In the genomic region with DNA sequence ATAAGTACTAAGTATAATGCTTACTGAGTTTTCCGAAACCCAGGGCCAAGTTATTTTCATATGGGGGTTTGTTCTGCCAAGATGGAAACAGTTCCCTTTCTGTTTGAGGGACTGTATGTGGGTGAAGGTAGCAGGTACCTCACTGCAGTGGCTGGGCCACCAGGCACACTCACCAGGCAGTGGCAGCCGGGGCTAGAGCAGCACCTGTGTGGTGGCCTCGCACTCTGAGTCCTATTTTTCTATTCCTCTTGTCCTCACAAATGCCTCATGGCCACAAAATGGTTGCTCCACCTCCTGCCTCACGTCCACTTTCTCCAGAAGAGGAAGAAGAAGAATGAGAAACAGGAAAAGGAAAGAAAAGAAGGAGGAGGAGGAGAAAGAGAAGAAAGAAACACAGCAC, we compare ENCODE assay signal across 15 cellular contexts.
DNase-seq lines count a peak whose midpoint lies in the region; ATAC-seq and TF ChIP-seq lines count a peak whose summit lies in the region.
"Had no signal": no experiment of that assay in that cellular context is flagged by ENCODE, and none has a peak within 500 bp of the region (broad histone marks: within the 10 kb centered on the region; RNA-seq: fewer than 3 reads in every experiment).

No MANE protein-coding gene starts in this region.

- H3K27ac Mint-ChIP-seq in activated naive CD4-positive, alpha-beta T cell treated with anti-CD3 and anti-CD28 coated beads, Interleukin-2, amount 50 U/mL, for 72 hours, result no peak overlapping the region
- no peak overlapping the region for H3K27ac Mint-ChIP-seq in stimulated activated naive CD8-positive, alpha-beta T cell treated with anti-CD3 and anti-CD28 coated beads, Interleukin-15, amount 100 ng/mL, for 72 hours
- H3K27ac Mint-ChIP-seq: CD4-positive, alpha-beta T cell; H9 had no signal

- 57 to 76% (median 67%) methylated on average over 4 of the region's 4 CpGs for WGBS in spleen, 5 donors

- H3K36me3 Mint-ChIP-seq in activated naive CD4-positive, alpha-beta T cell treated with anti-CD3 and anti-CD28 coated beads, Interleukin-2, amount 50 U/mL, for 72 hours, result no peaks in the 10 kb centered on the region

- H3K4me3 ChIP-seq in spleen, result no peak overlapping the region
- no peak overlapping the region for H3K4me3 ChIP-seq in upper lobe of right lung

- no peak overlapping the region for H3K27ac ChIP-seq in spleen
- no peak overlapping the region for H3K27ac ChIP-seq in upper lobe of right lung

- peak; percentile 1 for DNase-seq in activated naive CD4-positive, alpha-beta T cell treated with anti-CD3 and anti-CD28 coated beads, Interleukin-2, amount 50 U/mL, for 16 hours
- DNase-seq in activated naive CD4-positive, alpha-beta T cell treated with anti-CD3 and anti-CD28 coated beads, Interleukin-2, amount 50 U/mL, for 72 hours (ENCODE audit: low spot score in 2 of 2), result no peak
- DNase-seq in mesenteric fat pad (ENCODE audit: low spot score) (peak; percentile 37), spleen (peak; percentile 38), upper lobe of right lung (peak; percentile 36), NOMO-1 (lab: John Stamatoyannopoulos, UW; ENCODE audit: unreplicated experiment in 2 of 2) (no peak), SKM-1 (lab: John Stamatoyannopoulos, UW; ENCODE audit: unreplicated experiment) (no peak)
- DNase-seq in stimulated activated naive CD8-positive, alpha-beta T cell treated with anti-CD3 and anti-CD28 coated beads, Interleukin-15, amount 100 ng/mL, for 72 hours, result no peak
- DNase-seq: ACHN, C1 segment of cervical spinal cord, DND-41, GDM1, GOT3 had no signal

- H3K4me1 Mint-ChIP-seq in stimulated activated naive CD8-positive, alpha-beta T cell treated with anti-CD3 and anti-CD28 coated beads, Interleukin-15, amount 100 ng/mL, for 72 hours, result peaks cover 7% of the 10 kb centered on the region

- no peaks in the 10 kb centered on the region for H3K36me3 ChIP-seq in spleen
- no peaks in the 10 kb centered on the region for H3K36me3 ChIP-seq in upper lobe of right lung

- H3K9me3 Mint-ChIP-seq in activated naive CD4-positive, alpha-beta T cell treated with anti-CD3 and anti-CD28 coated beads, Interleukin-2, amount 50 U/mL, for 72 hours, result no peaks in the 10 kb centered on the region
- H3K9me3 Mint-ChIP-seq in stimulated activated naive CD8-positive, alpha-beta T cell treated with anti-CD3 and anti-CD28 coated beads, Interleukin-15, amount 100 ng/mL, for 72 hours, result no peaks in the 10 kb centered on the region
- H3K9me3 Mint-ChIP-seq: CD4-positive, alpha-beta T cell had no signal

- H3K9me3 ChIP-seq in spleen (no peaks in the 10 kb centered on the region), upper lobe of right lung (no peaks in the 10 kb centered on the region)

- peaks cover 41% of the 10 kb centered on the region for H3K27me3 Mint-ChIP-seq in stimulated activated naive CD8-positive, alpha-beta T cell treated with anti-CD3 and anti-CD28 coated beads, Interleukin-15, amount 100 ng/mL, for 72 hours
- H3K27me3 Mint-ChIP-seq: CD4-positive, alpha-beta T cell had no signal

- intact Hi-C loops in spleen (cut with DNase I; ENCODE audit: low total_unique reads) (no loop called here), upper lobe of right lung (cut with DNase I) (no loop called here)

- no peak for TF ChIP-seq POLR2A in spleen (IDR thresholded peaks at IDR 0.05)

- TF ChIP-seq CTCF in spleen (IDR thresholded peaks at IDR 0.05 in 8 of 11, conservative IDR thresholded peaks at IDR 0.05 in 3 of 11) (no peak), upper lobe of right lung (IDR thresholded peaks at IDR 0.05) (no peak)

- no peak for ATAC-seq in activated naive CD4-positive, alpha-beta T cell treated with anti-CD3 and anti-CD28 coated beads, Interleukin-2, amount 50 U/mL, for 72 hours
- no peak for ATAC-seq in upper lobe of right lung
- ATAC-seq in stimulated activated naive CD8-positive, alpha-beta T cell treated with anti-CD3 and anti-CD28 coated beads, Interleukin-15, amount 100 ng/mL, for 72 hours, result no peak

- no peak overlapping the region for H3K4me3 Mint-ChIP-seq in stimulated activated naive CD8-positive, alpha-beta T cell treated with anti-CD3 and anti-CD28 coated beads, Interleukin-15, amount 100 ng/mL, for 72 hours
- H3K4me3 Mint-ChIP-seq: CD4-positive, alpha-beta T cell; H9 had no signal

- H3K27me3 ChIP-seq in spleen (replicated peaks in 1 of 7) (peaks cover 0 to 14% (median 0%) of the 10 kb centered on the region in 7 donors), upper lobe of right lung (no peaks in the 10 kb centered on the region)

- H3K4me1 ChIP-seq in spleen, result no peaks in the 10 kb centered on the region
- H3K4me1 ChIP-seq in upper lobe of right lung, result no peaks in the 10 kb centered on the region

Comparison
In these comparisons a context has a peak if more than half of its experiments do, and no peak if none do; other contexts are left out.
1. DNase-seq: peak in activated naive CD4-positive, alpha-beta T cell treated with anti-CD3 and anti-CD28 coated beads, Interleukin-2, amount 50 U/mL, for 16 hours (single experiment), mesenteric fat pad (single experiment), spleen (single experiment) and upper lobe of right lung (single experiment); none in activated naive CD4-positive, alpha-beta T cell treated with anti-CD3 and anti-CD28 coated beads, Interleukin-2, amount 50 U/mL, for 72 hours (0 of 2), NOMO-1 (0 of 2), stimulated activated naive CD8-positive, alpha-beta T cell treated with anti-CD3 and anti-CD28 coated beads, Interleukin-15, amount 100 ng/mL, for 72 hours (0 of 2) and SKM-1 (single experiment).